24 cellular contexts compared by ENCODE assay signal in the genomic region with DNA sequence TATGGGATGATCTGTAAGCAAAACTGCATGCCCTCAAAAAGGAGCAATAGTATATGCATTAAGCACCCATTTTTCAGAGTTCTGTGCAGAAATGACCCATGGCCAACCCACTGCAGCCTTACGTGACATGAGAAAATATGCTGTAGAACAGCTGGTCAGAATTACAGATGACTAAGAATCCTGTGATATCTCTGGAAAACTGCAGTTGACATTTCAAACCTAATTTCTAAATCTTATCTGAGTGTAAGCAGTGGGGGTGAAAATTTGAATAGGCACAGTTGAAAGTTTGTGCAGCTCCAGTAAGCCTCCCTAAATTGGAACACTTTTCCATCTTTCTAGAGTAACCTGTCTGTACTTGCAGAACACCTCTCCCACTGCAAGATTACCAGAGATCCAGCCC. TPM values are rescaled to one million over a fixed set of nuclear protein-coding genes. Genes with fewer than 3 reads are reported as not detected.
DNase-seq lines count a peak whose midpoint lies in the region; ATAC-seq, FAIRE-seq and TF ChIP-seq lines count a peak whose summit lies in the region.
"Had no signal": no experiment of that assay in that cellular context is flagged by ENCODE, and none has a peak within 500 bp of the region (broad histone marks: within the 10 kb centered on the region; RNA-seq: fewer than 3 reads in every experiment).

No MANE protein-coding gene starts in this region.

- H3K4me1 ChIP-seq in SK-N-SH (ENCODE audit: control insufficient read depth in 1 of 2, insufficient read depth in 2 of 2, low read depth in 1 of 2, low read length in 1 of 2) (peaks cover 0 to 9% of the 10 kb centered on the region in 2 experiments; a peak in 1 of 4 replicates), pancreas (peaks cover 4 to 5% (median 5%) of the 10 kb centered on the region in 3 donors), HepG2 (ENCODE audit: insufficient read depth, low read length) (no peaks in the 10 kb centered on the region)
- H3K4me1 ChIP-seq: A549 had no signal

- CTCF ChIA-PET in SK-N-SH (lab: Yijun Ruan, JAX) (no interaction called here), HepG2 (lab: Yijun Ruan, JAX; ENCODE audit: low intra/inter-chr PET ratio, low total read pairs) (no interaction called here)

- TF ChIP-seq POLR2A in HepG2 (IDR thresholded peaks at IDR 0.05; ENCODE audit: insufficient read depth in 1 of 2, low read depth in 2 of 2, low read length in 2 of 2), result no peak

- no peaks in the 10 kb centered on the region for H3K9me3 ChIP-seq in SK-N-SH
- no peaks in the 10 kb centered on the region for H3K9me3 ChIP-seq in pancreas
- no peaks in the 10 kb centered on the region for H3K9me3 ChIP-seq in HepG2 (ENCODE audit: low read length)
- H3K9me3 ChIP-seq: A549 had no signal

- H3K27ac ChIP-seq in SK-N-SH (ENCODE audit: low read depth in 2 of 2, low read length in 1 of 2) (no peak overlapping the region), pancreas (no peak overlapping the region), HepG2 (ENCODE audit: extremely low read length, insufficient read depth, low read length) (no peak overlapping the region)
- H3K27ac ChIP-seq: A549, HL-60 had no signal

- BruUV-seq in HepG2 (replicated peaks; lab: Mats Ljungman, UMichigan), result no TSS peak

- no peaks in the 10 kb centered on the region for H3K27me3 ChIP-seq in SK-N-SH (ENCODE audit: insufficient read depth)
- H3K27me3 ChIP-seq in pancreas, result no peaks in the 10 kb centered on the region
- peaks cover 0 to 2% of the 10 kb centered on the region in 2 experiments; a peak in 1 of 5 replicates for H3K27me3 ChIP-seq in HepG2 (ENCODE audit: control insufficient read depth in 1 of 2, insufficient read depth in 2 of 2, low read length in 2 of 2)

- H4K20me1 ChIP-seq in SK-N-SH (ENCODE audit: insufficient read depth) (no peaks in the 10 kb centered on the region), HepG2 (ENCODE audit: insufficient read depth, low read length) (no peaks in the 10 kb centered on the region)

- H3K9me2 ChIP-seq in SK-N-SH, result no peaks in the 10 kb centered on the region

- intact Hi-C loops in pancreas (cut with DNase I) (no loop called here), HepG2 (cut with micrococcal nuclease; ENCODE audit: unreplicated experiment) (no loop called here)

- H3K9ac ChIP-seq in SK-N-SH (no peak overlapping the region), HepG2 (ENCODE audit: insufficient read depth, low read depth, low read length) (no peak overlapping the region)

- DNase-seq in AG10803 (ENCODE audit: low read depth), result peak; percentile 12
- DNase-seq in SK-N-SH, result peak; percentile 47
- peak; percentile 4 for DNase-seq in fibroblast of gingiva (ENCODE audit: low read depth)
- peak in 1 of 6 donors; percentile 3 for DNase-seq in pancreas
- DNase-seq in NOMO-1 (lab: John Stamatoyannopoulos, UW; ENCODE audit: unreplicated experiment in 2 of 2), result no peak
- no peak for DNase-seq in DMS53 treated with DMSO at 0.1 percent for 48 hours (lab: John Stamatoyannopoulos, UW; ENCODE audit: unreplicated experiment)
- DNase-seq in HepG2 (ENCODE audit: low spot score), result no peak
- DNase-seq: AML-193, COR-L47, EL, H7, NCI-H1105 treated with DMSO at 0.1 percent for 48 hours, NCI-H1694 treated with DMSO at 0.1 percent for 48 hours, NCI-H2107, NCI-H446, NCI-H69, OCI-M1, SHP77 treated with DMSO at 0.1 percent for 48 hours had no signal

- 12% methylated on average over 1 of the region's 1 CpG for WGBS in SK-N-SH (ENCODE audit: low lambda C conversion rate)
- WGBS in pancreas, 2 donors, result 23 to 29% methylated on average over 1 of the region's 1 CpG
- WGBS in HepG2 (ENCODE audit: low lambda C conversion rate), result 13% methylated on average over 1 of the region's 1 CpG

- H3K4me3 ChIP-seq in AG10803 (ENCODE audit: low read length) (no peak overlapping the region), SK-N-SH (ENCODE audit: low read depth in 2 of 2, low read length in 1 of 2) (no peak overlapping the region), pancreas (no peak overlapping the region), HepG2 (replicated peaks in 1 of 3; ENCODE audit: insufficient read depth in 1 of 3, low read depth in 2 of 3, low read length in 3 of 3) (no peak overlapping the region)
- H3K4me3 ChIP-seq: A549 had no signal

- FAIRE-seq in pancreas (lab: Jason Lieb, UNC) (no peak), HepG2 (lab: Jason Lieb, UNC) (no peak)
- FAIRE-seq: A549, GM19239, HTR-8/SVneo had no signal

- POLR2A ChIA-PET in SK-N-SH (lab: Yijun Ruan, JAX), result no interaction called here
- POLR2A ChIA-PET in HepG2 (lab: Yijun Ruan, JAX), result no interaction called here

- TF ChIP-seq EP300 in SK-N-SH (IDR thresholded peaks at IDR 0.05; ENCODE audit: borderline replicate concordance in 1 of 2, low read depth in 1 of 2, low read length in 1 of 2) (peak in 1 of 2 experiments; percentile 82; a peak in 2 of 4 replicates), HepG2 (IDR thresholded peaks at IDR 0.05; ENCODE audit: low read depth in 2 of 2, low read length in 2 of 2) (no peak), HepG2 (CRISPR knock-in tag; IDR thresholded peaks at IDR 0.05; ENCODE audit: borderline replicate concordance) (no peak)

- TF ChIP-seq RAD21 in SK-N-SH (IDR thresholded peaks at IDR 0.05; ENCODE audit: low read length) (no peak), HepG2 (CRISPR knock-in tag; IDR thresholded peaks at IDR 0.05) (no peak)

- in situ Hi-C loops in HepG2 (cut with HindIII; ENCODE audit: extremely low pct_ligation_motif_present, low pct_unique_long_range_greater_than_20kb), result no loop called here

- H3K4me2 ChIP-seq in SK-N-SH, result no peak overlapping the region
- H3K4me2 ChIP-seq in HepG2 (ENCODE audit: low read depth, low read length), result no peak overlapping the region
- H3K4me2 ChIP-seq: A549 had no signal

- no peak for TF ChIP-seq CTCF in AG10803 (conservative IDR thresholded peaks at IDR 0.05; ENCODE audit: low read length)
- no peak for TF ChIP-seq CTCF in SK-N-SH (IDR thresholded peaks at IDR 0.05)
- TF ChIP-seq CTCF in pancreas (IDR thresholded peaks at IDR 0.05), result no peak
- no peak for TF ChIP-seq CTCF in HepG2 (CRISPR knock-in tag; IDR thresholded peaks at IDR 0.05)

- ATAC-seq in pancreas (peak; percentile 65 to 78 (median 70)), GM19467 (IDR thresholded peaks at IDR 0.05; ENCODE audit: unreplicated experiment) (no peak), HepG2 (no peak)
- ATAC-seq: A549 had no signal

- H3F3A ChIP-seq in SK-N-SH (replicated peaks; ENCODE audit: insufficient read depth), result no peaks in the 10 kb centered on the region

- no peaks in the 10 kb centered on the region for H3K79me2 ChIP-seq in SK-N-SH (ENCODE audit: insufficient read depth)
- no peaks in the 10 kb centered on the region for H3K79me2 ChIP-seq in HepG2 (ENCODE audit: insufficient read depth, low read length)

- H3K36me3 ChIP-seq in SK-N-SH (replicated peaks in 1 of 2; ENCODE audit: control insufficient read depth in 1 of 2, insufficient read depth in 2 of 2, low read length in 1 of 2), result no peaks in the 10 kb centered on the region
- no peaks in the 10 kb centered on the region for H3K36me3 ChIP-seq in pancreas
- no peaks in the 10 kb centered on the region for H3K36me3 ChIP-seq in HepG2 (replicated peaks in 1 of 2; ENCODE audit: control insufficient read depth in 1 of 2, insufficient read depth in 2 of 2, low read length in 2 of 2)

- H2AFZ ChIP-seq in SK-N-SH (ENCODE audit: low read depth) (no peak overlapping the region), HepG2 (ENCODE audit: low read length) (no peak overlapping the region)

TF ChIP-seq in SK-N-SH, 30 proteins besides CTCF, POLR2A, EP300 and RAD21 (continues in another document):
- peak; percentile 73 for TF ChIP-seq GATA2 (CRISPR knock-in tag; IDR thresholded peaks at IDR 0.05)
- TF ChIP-seq TCF12 (IDR thresholded peaks at IDR 0.05), result peak; percentile 27; the same call in 1 of the 2 replicates
- TF ChIP-seq NFIC (IDR thresholded peaks at IDR 0.05; ENCODE audit: borderline replicate concordance), result no peak
- TF ChIP-seq RCOR1 (IDR thresholded peaks at IDR 0.05; ENCODE audit: low read length), result peak; percentile 71
- TF ChIP-seq CHD2 (IDR thresholded peaks at IDR 0.05; ENCODE audit: low read length, partially characterized antibody), result peak; percentile 56

TF ChIP-seq in HepG2, 621 proteins besides CTCF, POLR2A, EP300 and RAD21 (continues in another document):
- TF ChIP-seq RFX1 (IDR thresholded peaks at IDR 0.05), result no peak
- TF ChIP-seq, protein P1, sequence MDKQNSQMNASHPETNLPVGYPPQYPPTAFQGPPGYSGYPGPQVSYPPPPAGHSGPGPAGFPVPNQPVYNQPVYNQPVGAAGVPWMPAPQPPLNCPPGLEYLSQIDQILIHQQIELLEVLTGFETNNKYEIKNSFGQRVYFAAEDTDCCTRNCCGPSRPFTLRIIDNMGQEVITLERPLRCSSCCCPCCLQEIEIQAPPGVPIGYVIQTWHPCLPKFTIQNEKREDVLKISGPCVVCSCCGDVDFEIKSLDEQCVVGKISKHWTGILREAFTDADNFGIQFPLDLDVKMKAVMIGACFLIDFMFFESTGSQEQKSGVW (CRISPR knock-in tag; IDR thresholded peaks at IDR 0.05; ENCODE audit: borderline replicate concordance), result no peak

RNA-seq across cellular contexts. Expression of a gene that starts 28.7 kb away (rescaled TPM):
- not detected in 2 replicates for polyA plus RNA-seq in SK-N-SH (2012; rRNA removed)
- not detected in 2 replicates for polyA plus RNA-seq in SK-N-SH (2012; cell fraction: cytosol; rRNA removed)
- not detected in 2 replicates for polyA plus RNA-seq in SK-N-SH (2012; cell fraction: nucleus; rRNA removed)
- total RNA-seq in pancreas, result 1 to 10 TPM in 1 of 6 donors, under 1 TPM in 5; 0.03 to 1.4 (median 0.04) TPM
- under 1 TPM; 0.11 to 0.12 TPM for polyA plus RNA-seq in pancreas
- not detected in 2 replicates for total RNA-seq in HepG2 (2016; rRNA removed; fragmentation: Illumina TruSeq; extraction: Trizol)
- not detected in 2 replicates for total RNA-seq in HepG2 (2016; cell fraction: cytosol; rRNA removed; fragmentation: Illumina TruSeq; extraction: Trizol; ENCODE audit: low read depth)
- total RNA-seq in HepG2 (2016; cell fraction: insoluble cytoplasmic fraction; rRNA removed; fragmentation: Illumina TruSeq; extraction: Trizol), result not detected in 2 replicates
- not detected in 2 replicates for total RNA-seq in HepG2 (2016; cell fraction: membrane; rRNA removed; fragmentation: Illumina TruSeq; extraction: Trizol)
- not detected in 2 replicates for total RNA-seq in HepG2 (2016; cell fraction: nucleus; rRNA removed; fragmentation: Illumina TruSeq; extraction: Trizol)
- not detected in 2 replicates for polyA plus RNA-seq in HepG2 (2011; rRNA removed)
- not detected in 2 replicates for polyA plus RNA-seq in HepG2 (2011; cell fraction: cytosol; rRNA removed)
- not detected in 2 replicates for polyA plus RNA-seq in HepG2 (2011; cell fraction: nucleus; rRNA removed)
- polyA plus RNA-seq in HepG2 (2012), result 0.04 TPM in 1 of 2 replicates, not detected in the other
- polyA plus RNA-seq in HepG2 (2016; cell fraction: cytosol; fragmentation: Illumina TruSeq; extraction: Trizol; ENCODE audit: low read depth), result not detected in 2 replicates
- not detected in 2 replicates for polyA plus RNA-seq in HepG2 (2016; cell fraction: insoluble cytoplasmic fraction; fragmentation: Illumina TruSeq; extraction: Trizol; ENCODE audit: low read depth)
- polyA plus RNA-seq in HepG2 (2016; cell fraction: membrane; fragmentation: Illumina TruSeq; extraction: Trizol; ENCODE audit: low read depth), result not detected in 2 replicates
- polyA plus RNA-seq in HepG2 (2016; cell fraction: nucleus; fragmentation: Illumina TruSeq; extraction: Trizol; ENCODE audit: insufficient read depth, low read depth), result not detected in 2 replicates
- not detected in 2 replicates for polyA minus RNA-seq in HepG2 (2011; rRNA and poly(A)+ RNA removed; ENCODE audit: low replicate concordance)
- not detected in 2 replicates for polyA minus RNA-seq in HepG2 (2011; cell fraction: cytosol; rRNA and poly(A)+ RNA removed)
- not detected in 2 replicates for polyA minus RNA-seq in HepG2 (2011; cell fraction: nucleus; rRNA and poly(A)+ RNA removed)
- total RNA-seq: H7, RPMI7951 had no signal
- polyA plus RNA-seq: A549 had no signal

Comparison
In these comparisons a context has a peak if more than half of its experiments do, and no peak if none do; other contexts are left out.
1. DNase-seq: peak in AG10803 (single experiment), SK-N-SH (single experiment) and fibroblast of gingiva (single experiment); none in NOMO-1 (0 of 2), DMS53 treated with DMSO at 0.1 percent for 48 hours (single experiment) and HepG2 (single experiment).
2. ATAC-seq: peak in pancreas (4 of 4); none in GM19467 (single experiment) and HepG2 (single experiment).